In the genomic region with DNA sequence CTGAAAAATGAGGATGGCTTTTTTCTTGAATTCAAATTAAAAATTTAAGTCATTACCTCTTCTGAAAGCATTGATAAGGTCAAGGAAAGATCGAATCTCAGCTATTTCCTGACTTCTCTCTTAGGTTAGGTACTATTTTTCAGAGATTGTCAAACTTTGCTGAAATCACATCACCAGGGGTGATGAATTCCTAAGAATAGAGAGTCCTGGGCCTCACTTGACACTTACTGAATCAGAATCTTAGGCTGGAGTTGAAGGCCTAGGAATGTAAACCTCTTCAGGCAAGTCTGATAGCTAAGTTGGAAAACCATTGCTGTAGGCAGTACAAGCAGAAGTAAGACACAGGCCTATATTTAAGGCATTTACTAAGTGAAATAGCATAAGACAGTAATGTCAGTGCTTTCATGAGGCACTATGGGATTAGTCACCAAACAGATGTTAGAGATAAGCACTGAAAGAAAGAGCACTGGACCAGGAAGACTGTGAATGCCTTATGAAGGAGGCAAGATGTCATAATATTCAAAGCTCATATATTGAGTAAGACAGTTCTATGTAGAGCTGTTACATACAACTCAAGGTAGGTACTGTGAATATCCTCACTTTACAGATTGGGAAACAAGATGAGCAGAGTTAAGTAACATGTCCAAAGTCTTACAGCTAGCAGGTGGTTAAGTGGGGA, we compare ENCODE assay signal across 11 cellular contexts. TPM values are rescaled to one million over a fixed set of nuclear protein-coding genes. Genes with fewer than 3 reads are reported as not detected.
DNase-seq lines count a peak whose midpoint lies in the region; ATAC-seq, FAIRE-seq and TF ChIP-seq lines count a peak whose summit lies in the region.
"Had no signal": no experiment of that assay in that cellular context is flagged by ENCODE, and none has a peak within 500 bp of the region (broad histone marks: within the 10 kb centered on the region; RNA-seq: fewer than 3 reads in every experiment).

No MANE protein-coding gene starts in this region.

- H3K4me3 ChIP-seq in BJ (ENCODE audit: low read depth, low read length) (no peak overlapping the region), HepG2 (replicated peaks in 1 of 3; ENCODE audit: insufficient read depth in 1 of 3, low read depth in 2 of 3, low read length in 3 of 3) (no peak overlapping the region), Peyer's patch (no peak overlapping the region), spleen (no peak overlapping the region)

- no peaks in the 10 kb centered on the region; the same call in 1 of the 2 replicates for H3K36me3 ChIP-seq in BJ (ENCODE audit: control insufficient read depth, insufficient read depth, low read length)
- peaks cover 0 to 9% of the 10 kb centered on the region in 2 experiments; a peak in 3 of 5 replicates for H3K36me3 ChIP-seq in HepG2 (replicated peaks in 1 of 2; ENCODE audit: control insufficient read depth in 1 of 2, insufficient read depth in 2 of 2, low read length in 2 of 2)
- H3K36me3 ChIP-seq in Peyer's patch, result peaks cover 0 to 7% (median 0%) of the 10 kb centered on the region in 3 donors
- H3K36me3 ChIP-seq in spleen, result peaks cover 0 to 42% (median 0%) of the 10 kb centered on the region in 6 donors

- H4K20me1 ChIP-seq in HepG2 (ENCODE audit: insufficient read depth, low read length), result peaks cover 35% of the 10 kb centered on the region

- in situ Hi-C loops in HepG2 (cut with HindIII; ENCODE audit: extremely low pct_ligation_motif_present, low pct_unique_long_range_greater_than_20kb), result no loop called here

- 86% methylated on average over 1 of the region's 1 CpG for WGBS in HepG2 (ENCODE audit: low lambda C conversion rate)
- WGBS in spleen, 5 donors, result 78 to 91% (median 87%) methylated on average over 1 of the region's 1 CpG

- H3K4me1 ChIP-seq in HepG2 (ENCODE audit: insufficient read depth, low read length), result peaks cover 12% of the 10 kb centered on the region
- H3K4me1 ChIP-seq in Peyer's patch, result no peaks in the 10 kb centered on the region
- H3K4me1 ChIP-seq in spleen, result peaks cover 0 to 56% (median 8%) of the 10 kb centered on the region in 6 donors

- no peak for ATAC-seq in HepG2
- ATAC-seq in HG03565 (IDR thresholded peaks at IDR 0.05; ENCODE audit: unreplicated experiment), result no peak

- H3K27me3 ChIP-seq in BJ (ENCODE audit: control insufficient read depth, insufficient read depth, low read length) (no peaks in the 10 kb centered on the region), HepG2 (ENCODE audit: control insufficient read depth in 1 of 2, insufficient read depth in 2 of 2, low read length in 2 of 2) (no peaks in the 10 kb centered on the region), Peyer's patch (no peaks in the 10 kb centered on the region), spleen (replicated peaks in 1 of 7) (no peaks in the 10 kb centered on the region)

- TF ChIP-seq CTCF in BJ (IDR thresholded peaks at IDR 0.05; ENCODE audit: insufficient read depth, low read depth, low read length), result no peak
- TF ChIP-seq CTCF in HepG2 (CRISPR knock-in tag; IDR thresholded peaks at IDR 0.05), result no peak
- no peak for TF ChIP-seq CTCF in Peyer's patch (IDR thresholded peaks at IDR 0.05)
- no peak for TF ChIP-seq CTCF in spleen (IDR thresholded peaks at IDR 0.05 in 8 of 11, conservative IDR thresholded peaks at IDR 0.05 in 3 of 11)

- BruUV-seq in HepG2 (replicated peaks; lab: Mats Ljungman, UMichigan), result no TSS peak

- no peak overlapping the region for H2AFZ ChIP-seq in HepG2 (ENCODE audit: low read length)

- no peak overlapping the region for H3K4me2 ChIP-seq in HepG2 (ENCODE audit: low read depth, low read length)

- TF ChIP-seq RAD21 in HepG2 (CRISPR knock-in tag; IDR thresholded peaks at IDR 0.05), result no peak

- no peak overlapping the region for H3K9ac ChIP-seq in HepG2 (ENCODE audit: insufficient read depth, low read depth, low read length)

- DNase-seq in BJ (ENCODE audit: low read depth), result peak; percentile 56
- peak; percentile 63 for DNase-seq in HS-5 (ENCODE audit: low read depth)
- peak; percentile 15 for DNase-seq in astrocyte of the hippocampus (ENCODE audit: low read depth, low spot score)
- DNase-seq in HepG2 (ENCODE audit: low spot score), result peak; percentile 16
- no peak for DNase-seq in NCI-H1930 (lab: John Stamatoyannopoulos, UW)
- DNase-seq in Peyer's patch, result no peak
- DNase-seq in spleen, result no peak
- DNase-seq: activated naive CD4-positive, alpha-beta T cell treated with anti-CD3 and anti-CD28 coated beads, Interleukin-2, amount 10 ng/mL, durations not matched to agents 7 days and 5 days had no signal

- CTCF ChIA-PET in BJ (lab: Yijun Ruan, JAX) (interaction anchor here (1.0 to 1.7 kb wide), 4 partner anchors 11 to 146 kb away, joined by 3 to 5 read pairs (median 4); no protein-coding TSS in a partner anchor), HepG2 (lab: Yijun Ruan, JAX; ENCODE audit: low intra/inter-chr PET ratio, low total read pairs) (no interaction called here)

- TF ChIP-seq POLR2A in HepG2 (IDR thresholded peaks at IDR 0.05; ENCODE audit: insufficient read depth in 1 of 2, low read depth in 2 of 2, low read length in 2 of 2) (no peak), Peyer's patch (IDR thresholded peaks at IDR 0.05) (no peak), spleen (IDR thresholded peaks at IDR 0.05) (no peak)

- TF ChIP-seq EP300 in HepG2 (IDR thresholded peaks at IDR 0.05; ENCODE audit: low read depth in 2 of 2, low read length in 2 of 2) (no peak), HepG2 (CRISPR knock-in tag; IDR thresholded peaks at IDR 0.05; ENCODE audit: borderline replicate concordance) (no peak)

- H3K9me3 ChIP-seq in HepG2 (ENCODE audit: low read length) (no peaks in the 10 kb centered on the region), Peyer's patch (no peaks in the 10 kb centered on the region), spleen (no peaks in the 10 kb centered on the region)

- intact Hi-C loops in HepG2 (cut with micrococcal nuclease; ENCODE audit: unreplicated experiment) (loop anchor here (10.0 kb wide), 1 partner anchor 147 kb away; no protein-coding TSS in a partner anchor), spleen (cut with DNase I; ENCODE audit: low total_unique reads) (no loop called here)

- H3K79me2 ChIP-seq in HepG2 (ENCODE audit: insufficient read depth, low read length), result peaks cover 60% of the 10 kb centered on the region

- FAIRE-seq in HepG2 (lab: Jason Lieb, UNC), result peak; percentile 77

- POLR2A ChIA-PET in BJ (lab: Charles Lee), result interaction anchor here (0.5 kb wide), 1 partner anchor 12 kb away, joined by 3 read pairs; no protein-coding TSS in a partner anchor
- POLR2A ChIA-PET in HepG2 (lab: Yijun Ruan, JAX), result interaction anchor here (1.0 kb wide), 1 partner anchor 21 kb away, joined by 3 read pairs; a partner anchor contains a TSS

- H3K27ac ChIP-seq in HepG2 (ENCODE audit: extremely low read length, insufficient read depth, low read length) (no peak overlapping the region), Peyer's patch (no peak overlapping the region), spleen (no peak overlapping the region)

RNA-seq across cellular contexts. Expression of a gene that starts 21.5 kb away (rescaled TPM):
- polyA plus RNA-seq in BJ (2011; rRNA removed) (24.8 and 57.4 TPM in 2 replicates), HepG2 (2011; rRNA removed) (73.4 and 77.0 TPM in 2 replicates), spleen (10 to 100 TPM; 15.9 to 21.6 (median 18.4) TPM)
- polyA minus RNA-seq in BJ (2011; rRNA and poly(A)+ RNA removed), result 53.4 and 71.2 TPM in 2 replicates
- total RNA-seq in HepG2 (2016; rRNA removed; fragmentation: Illumina TruSeq; extraction: Trizol) (55.2 and 77.5 TPM in 2 replicates), Peyer's patch (10 to 100 TPM; 32.2 to 65.3 (median 48.9) TPM), spleen (10 to 100 TPM; 52.1 to 87.5 (median 73.7) TPM)
- total RNA-seq in HepG2 (2016; cell fraction: cytosol; rRNA removed; fragmentation: Illumina TruSeq; extraction: Trizol; ENCODE audit: low read depth), result 10.3 and 11.9 TPM in 2 replicates
- 58.9 and 68.6 TPM in 2 replicates for total RNA-seq in HepG2 (2016; cell fraction: insoluble cytoplasmic fraction; rRNA removed; fragmentation: Illumina TruSeq; extraction: Trizol)
- 23.2 and 25.5 TPM in 2 replicates for total RNA-seq in HepG2 (2016; cell fraction: membrane; rRNA removed; fragmentation: Illumina TruSeq; extraction: Trizol)
- total RNA-seq in HepG2 (2016; cell fraction: nucleus; rRNA removed; fragmentation: Illumina TruSeq; extraction: Trizol), result 33.1 and 38.3 TPM in 2 replicates
- 62.7 and 66.5 TPM in 2 replicates for polyA plus RNA-seq in HepG2 (2011; cell fraction: cytosol; rRNA removed)
- 61.2 and 63.3 TPM in 2 replicates for polyA plus RNA-seq in HepG2 (2011; cell fraction: nucleus; rRNA removed)
- 84.0 and 84.1 TPM in 2 replicates for polyA plus RNA-seq in HepG2 (2012)
- polyA plus RNA-seq in HepG2 (2016; cell fraction: cytosol; fragmentation: Illumina TruSeq; extraction: Trizol; ENCODE audit: low read depth), result 12.2 and 14.0 TPM in 2 replicates
- 61.4 and 80.4 TPM in 2 replicates for polyA plus RNA-seq in HepG2 (2016; cell fraction: insoluble cytoplasmic fraction; fragmentation: Illumina TruSeq; extraction: Trizol; ENCODE audit: low read depth)
- polyA plus RNA-seq in HepG2 (2016; cell fraction: membrane; fragmentation: Illumina TruSeq; extraction: Trizol; ENCODE audit: low read depth), result 15.8 and 16.0 TPM in 2 replicates
- 37.9 and 40.9 TPM in 2 replicates for polyA plus RNA-seq in HepG2 (2016; cell fraction: nucleus; fragmentation: Illumina TruSeq; extraction: Trizol; ENCODE audit: insufficient read depth, low read depth)
- 107 and 220 TPM in 2 replicates for polyA minus RNA-seq in HepG2 (2011; rRNA and poly(A)+ RNA removed; ENCODE audit: low replicate concordance)
- 41.2 and 49.1 TPM in 2 replicates for polyA minus RNA-seq in HepG2 (2011; cell fraction: cytosol; rRNA and poly(A)+ RNA removed)
- 35.0 and 40.7 TPM in 2 replicates for polyA minus RNA-seq in HepG2 (2011; cell fraction: nucleus; rRNA and poly(A)+ RNA removed)

RNA-seq across cellular contexts. Expression of a gene that starts 28.9 kb away (rescaled TPM):
- polyA plus RNA-seq in BJ (2011; rRNA removed), result 19.5 and 23.5 TPM in 2 replicates
- 9.8 and 14.8 TPM in 2 replicates for polyA minus RNA-seq in BJ (2011; rRNA and poly(A)+ RNA removed)
- total RNA-seq in HepG2 (2016; rRNA removed; fragmentation: Illumina TruSeq; extraction: Trizol), result 53.6 and 57.6 TPM in 2 replicates
- total RNA-seq in HepG2 (2016; cell fraction: cytosol; rRNA removed; fragmentation: Illumina TruSeq; extraction: Trizol; ENCODE audit: low read depth), result 17.7 and 19.3 TPM in 2 replicates
- total RNA-seq in HepG2 (2016; cell fraction: insoluble cytoplasmic fraction; rRNA removed; fragmentation: Illumina TruSeq; extraction: Trizol), result 52.7 and 55.4 TPM in 2 replicates
- 30.0 and 35.3 TPM in 2 replicates for total RNA-seq in HepG2 (2016; cell fraction: membrane; rRNA removed; fragmentation: Illumina TruSeq; extraction: Trizol)
- 24.0 and 25.8 TPM in 2 replicates for total RNA-seq in HepG2 (2016; cell fraction: nucleus; rRNA removed; fragmentation: Illumina TruSeq; extraction: Trizol)
- 33.3 and 34.7 TPM in 2 replicates for polyA plus RNA-seq in HepG2 (2011; rRNA removed)
- polyA plus RNA-seq in HepG2 (2011; cell fraction: cytosol; rRNA removed), result 30.0 and 33.8 TPM in 2 replicates
- polyA plus RNA-seq in HepG2 (2011; cell fraction: nucleus; rRNA removed), result 19.5 and 24.4 TPM in 2 replicates
- polyA plus RNA-seq in HepG2 (2012), result 32.7 and 34.2 TPM in 2 replicates
- 18.0 and 21.7 TPM in 2 replicates for polyA plus RNA-seq in HepG2 (2016; cell fraction: cytosol; fragmentation: Illumina TruSeq; extraction: Trizol; ENCODE audit: low read depth)
- 63.2 and 67.2 TPM in 2 replicates for polyA plus RNA-seq in HepG2 (2016; cell fraction: insoluble cytoplasmic fraction; fragmentation: Illumina TruSeq; extraction: Trizol; ENCODE audit: low read depth)
- polyA plus RNA-seq in HepG2 (2016; cell fraction: membrane; fragmentation: Illumina TruSeq; extraction: Trizol; ENCODE audit: low read depth), result 24.8 and 29.6 TPM in 2 replicates
- 40.5 and 41.7 TPM in 2 replicates for polyA plus RNA-seq in HepG2 (2016; cell fraction: nucleus; fragmentation: Illumina TruSeq; extraction: Trizol; ENCODE audit: insufficient read depth, low read depth)
- polyA minus RNA-seq in HepG2 (2011; rRNA and poly(A)+ RNA removed; ENCODE audit: low replicate concordance), result 30.2 and 32.4 TPM in 2 replicates
- 18.8 and 19.7 TPM in 2 replicates for polyA minus RNA-seq in HepG2 (2011; cell fraction: cytosol; rRNA and poly(A)+ RNA removed)
- 10.7 and 11.7 TPM in 2 replicates for polyA minus RNA-seq in HepG2 (2011; cell fraction: nucleus; rRNA and poly(A)+ RNA removed)
- 10 to 100 TPM; 12.4 to 38.7 (median 36.0) TPM for total RNA-seq in Peyer's patch
- 10 to 100 TPM; 10.6 to 16.8 (median 14.9) TPM for total RNA-seq in spleen
- 10 to 100 TPM; 14.6 to 19.1 (median 16.9) TPM for polyA plus RNA-seq in spleen

RNA-seq across cellular contexts. Expression of a gene that starts 48.6 kb away (rescaled TPM):
- polyA plus RNA-seq in BJ (2011; rRNA removed), result 0.04 and 0.10 TPM in 2 replicates
- polyA minus RNA-seq in BJ (2011; rRNA and poly(A)+ RNA removed), result 0.36 TPM in 1 of 2 replicates, not detected in the other
- total RNA-seq in HepG2 (2016; rRNA removed; fragmentation: Illumina TruSeq; extraction: Trizol), result 0.08 and 0.18 TPM in 2 replicates
- not detected in 2 replicates for total RNA-seq in HepG2 (2016; cell fraction: cytosol; rRNA removed; fragmentation: Illumina TruSeq; extraction: Trizol; ENCODE audit: low read depth)
- 0.09 TPM in 1 of 2 replicates, not detected in the other for total RNA-seq in HepG2 (2016; cell fraction: insoluble cytoplasmic fraction; rRNA removed; fragmentation: Illumina TruSeq; extraction: Trizol)
- total RNA-seq in HepG2 (2016; cell fraction: membrane; rRNA removed; fragmentation: Illumina TruSeq; extraction: Trizol), result 0.09 and 0.10 TPM in 2 replicates
- 0.13 TPM in 1 of 2 replicates, not detected in the other for total RNA-seq in HepG2 (2016; cell fraction: nucleus; rRNA removed; fragmentation: Illumina TruSeq; extraction: Trizol)
- polyA plus RNA-seq in HepG2 (2011; rRNA removed), result 0.05 and 0.18 TPM in 2 replicates
- 0.04 and 0.06 TPM in 2 replicates for polyA plus RNA-seq in HepG2 (2011; cell fraction: cytosol; rRNA removed)
- 0.19 and 0.45 TPM in 2 replicates for polyA plus RNA-seq in HepG2 (2011; cell fraction: nucleus; rRNA removed)
- 0.15 and 0.44 TPM in 2 replicates for polyA plus RNA-seq in HepG2 (2012)
- polyA plus RNA-seq in HepG2 (2016; cell fraction: cytosol; fragmentation: Illumina TruSeq; extraction: Trizol; ENCODE audit: low read depth), result 0.05 and 0.06 TPM in 2 replicates
- polyA plus RNA-seq in HepG2 (2016; cell fraction: insoluble cytoplasmic fraction; fragmentation: Illumina TruSeq; extraction: Trizol; ENCODE audit: low read depth), result 0.05 TPM in 1 of 2 replicates, not detected in the other
- 0.06 and 0.10 TPM in 2 replicates for polyA plus RNA-seq in HepG2 (2016; cell fraction: membrane; fragmentation: Illumina TruSeq; extraction: Trizol; ENCODE audit: low read depth)
- polyA plus RNA-seq in HepG2 (2016; cell fraction: nucleus; fragmentation: Illumina TruSeq; extraction: Trizol; ENCODE audit: insufficient read depth, low read depth), result 0.12 and 0.29 TPM in 2 replicates
- polyA minus RNA-seq in HepG2 (2011; rRNA and poly(A)+ RNA removed; ENCODE audit: low replicate concordance), result 0.08 TPM in 1 of 2 replicates, not detected in the other
- polyA minus RNA-seq in HepG2 (2011; cell fraction: cytosol; rRNA and poly(A)+ RNA removed), result not detected in 2 replicates
- 0.13 and 0.25 TPM in 2 replicates for polyA minus RNA-seq in HepG2 (2011; cell fraction: nucleus; rRNA and poly(A)+ RNA removed)
- total RNA-seq in Peyer's patch, result 10 to 100 TPM in 3 of 4 donors, 1 to 10 TPM in 1; 3.3 to 78.6 (median 26.7) TPM
- total RNA-seq in spleen, result not detected
- polyA plus RNA-seq in spleen, result not detected
- total RNA-seq: T-helper 2 cell treated with Interferon-gamma antibody and Interleukin-4, amounts not matched to agents 100 ng/mL and 5 ng/mL, for 36 hours had no signal
- polyA plus RNA-seq: neural cell had no signal

RNA-seq across cellular contexts. Expression of a gene that starts 50.4 kb away (rescaled TPM):
- polyA plus RNA-seq in BJ (2011; rRNA removed) (20.2 and 32.5 TPM in 2 replicates), HepG2 (2011; rRNA removed) (17.7 and 21.7 TPM in 2 replicates), spleen (10 to 100 TPM; 12.2 to 34.1 (median 17.3) TPM)
- 24.8 and 29.7 TPM in 2 replicates for polyA minus RNA-seq in BJ (2011; rRNA and poly(A)+ RNA removed)
- total RNA-seq in HepG2 (2016; rRNA removed; fragmentation: Illumina TruSeq; extraction: Trizol) (15.9 and 21.8 TPM in 2 replicates), Peyer's patch (10 to 100 TPM; 17.3 to 61.9 (median 39.2) TPM), spleen (100 to 1,000 TPM in 2 of 7 donors, 10 to 100 TPM in 5; 69.9 to 125 (median 94.9) TPM)
- total RNA-seq in HepG2 (2016; cell fraction: cytosol; rRNA removed; fragmentation: Illumina TruSeq; extraction: Trizol; ENCODE audit: low read depth), result 5.8 and 7.6 TPM in 2 replicates
- total RNA-seq in HepG2 (2016; cell fraction: insoluble cytoplasmic fraction; rRNA removed; fragmentation: Illumina TruSeq; extraction: Trizol), result 13.8 and 21.1 TPM in 2 replicates
- 20.5 TPM in 2 replicates for total RNA-seq in HepG2 (2016; cell fraction: membrane; rRNA removed; fragmentation: Illumina TruSeq; extraction: Trizol)
- 20.6 and 23.3 TPM in 2 replicates for total RNA-seq in HepG2 (2016; cell fraction: nucleus; rRNA removed; fragmentation: Illumina TruSeq; extraction: Trizol)
- polyA plus RNA-seq in HepG2 (2011; cell fraction: cytosol; rRNA removed), result 15.0 and 15.2 TPM in 2 replicates
- 38.1 and 41.6 TPM in 2 replicates for polyA plus RNA-seq in HepG2 (2011; cell fraction: nucleus; rRNA removed)
- polyA plus RNA-seq in HepG2 (2012), result 18.1 and 21.8 TPM in 2 replicates
- 3.4 and 4.0 TPM in 2 replicates for polyA plus RNA-seq in HepG2 (2016; cell fraction: cytosol; fragmentation: Illumina TruSeq; extraction: Trizol; ENCODE audit: low read depth)
- polyA plus RNA-seq in HepG2 (2016; cell fraction: insoluble cytoplasmic fraction; fragmentation: Illumina TruSeq; extraction: Trizol; ENCODE audit: low read depth), result 9.6 and 14.2 TPM in 2 replicates
- 12.0 and 12.9 TPM in 2 replicates for polyA plus RNA-seq in HepG2 (2016; cell fraction: membrane; fragmentation: Illumina TruSeq; extraction: Trizol; ENCODE audit: low read depth)
- polyA plus RNA-seq in HepG2 (2016; cell fraction: nucleus; fragmentation: Illumina TruSeq; extraction: Trizol; ENCODE audit: insufficient read depth, low read depth), result 39.2 and 42.5 TPM in 2 replicates
- 26.0 and 28.8 TPM in 2 replicates for polyA minus RNA-seq in HepG2 (2011; rRNA and poly(A)+ RNA removed; ENCODE audit: low replicate concordance)
- 9.8 and 12.7 TPM in 2 replicates for polyA minus RNA-seq in HepG2 (2011; cell fraction: cytosol; rRNA and poly(A)+ RNA removed)
- 39.9 and 44.1 TPM in 2 replicates for polyA minus RNA-seq in HepG2 (2011; cell fraction: nucleus; rRNA and poly(A)+ RNA removed)

Comparison
In these comparisons a context has a peak if more than half of its experiments do, and no peak if none do; other contexts are left out.
1. DNase-seq: peak in BJ (single experiment), HS-5 (single experiment), astrocyte of the hippocampus (single experiment) and HepG2 (single experiment); none in NCI-H1930 (0 of 2), Peyer's patch (0 of 3) and spleen (single experiment).